ENCODE assay signal across 20 cellular contexts in genomic region chr12:12529783-12530421, GRCh38. TPM values are rescaled to one million over a fixed set of nuclear protein-coding genes. Genes with fewer than 3 reads are reported as not detected.
A peak's percentile ranks its signal among the peaks of the same experiment; 100 is the strongest.
DNase-seq lines count a peak whose midpoint lies in the region; ATAC-seq and TF ChIP-seq lines count a peak whose summit lies in the region.
"Had no signal": no experiment of that assay in that cellular context is flagged by ENCODE, and none has a peak within 500 bp of the region (broad histone marks: within the 10 kb centered on the region; RNA-seq: fewer than 3 reads in every experiment).

No MANE protein-coding gene starts in this region.

- H4K20me1 ChIP-seq in GM23248 (ENCODE audit: insufficient read depth), result no peaks in the 10 kb centered on the region
- H4K20me1 ChIP-seq: BLaER1 had no signal

- 95 to 100% methylated on average over 2 of the region's 2 CpGs for WGBS in GM23248 (ENCODE audit: low coverage in 1 of 2, low lambda C conversion rate in 2 of 2, missing lambda C conversion rate in 2 of 2), 2 experiments

- POLR2A ChIA-PET in HEK293 (lab: Yijun Ruan, JAX), result no interaction called here

- H3K4me1 Mint-ChIP-seq in activated naive CD4-positive, alpha-beta T cell treated with anti-CD3 and anti-CD28 coated beads for 36 hours (ENCODE audit: low read depth), result peaks cover 63% of the 10 kb centered on the region
- H3K4me1 Mint-ChIP-seq in activated naive CD8-positive, alpha-beta T cell treated with anti-CD3 and anti-CD28 coated beads, Interleukin-2, amount 50 U/mL, for 24 hours, result peaks cover 64% of the 10 kb centered on the region
- H3K4me1 Mint-ChIP-seq in stimulated activated naive CD8-positive, alpha-beta T cell treated with anti-CD3 and anti-CD28 coated beads, Interleukin-15, Interleukin-2, amounts not matched to agents 100 ng/mL and 50 ng/mL, for 24 hours (ENCODE audit: low read depth), result peaks cover 74% of the 10 kb centered on the region

- no peak for DNase-seq in activated naive CD4-positive, alpha-beta T cell treated with anti-CD3 and anti-CD28 coated beads for 36 hours
- DNase-seq in activated naive CD4-positive, alpha-beta T cell treated with Interleukin-2 at 50 U/mL for 16 hours, result no peak
- no peak for DNase-seq in activated naive CD8-positive, alpha-beta T cell treated with anti-CD3 and anti-CD28 coated beads, Interleukin-2, amount 50 U/mL, for 24 hours
- DNase-seq in GM10266 (ENCODE audit: extremely low spot score) (no peak), AG08395 (ENCODE audit: low spot score) (no peak), GM23248 (no peak)
- DNase-seq: brain microvascular endothelial cell, GOT3, Kasumi-1, NCI-H1436, NCI-H82, ovary, small intestine, T-helper 1 cell, transverse colon had no signal

- no peak overlapping the region for H3K9ac ChIP-seq in GM23248
- H3K9ac ChIP-seq: BLaER1 had no signal

- H3K36me3 Mint-ChIP-seq in activated naive CD4-positive, alpha-beta T cell treated with anti-CD3 and anti-CD28 coated beads for 36 hours (ENCODE audit: low read depth), result peaks cover 9% of the 10 kb centered on the region
- H3K36me3 Mint-ChIP-seq in activated naive CD8-positive, alpha-beta T cell treated with anti-CD3 and anti-CD28 coated beads, Interleukin-2, amount 50 U/mL, for 24 hours (ENCODE audit: low read depth), result peaks cover 13% of the 10 kb centered on the region
- H3K36me3 Mint-ChIP-seq in stimulated activated naive CD8-positive, alpha-beta T cell treated with anti-CD3 and anti-CD28 coated beads, Interleukin-15, Interleukin-2, amounts not matched to agents 100 ng/mL and 50 ng/mL, for 24 hours (ENCODE audit: low read depth), result peaks cover 11% of the 10 kb centered on the region

- CTCF ChIA-PET in activated naive CD4-positive, alpha-beta T cell treated with anti-CD3 and anti-CD28 coated beads for 36 hours (lab: Charles Lee), result interaction anchor here (0.7 kb wide), 1 partner anchor 82 kb away, joined by 3 read pairs; no protein-coding TSS in a partner anchor
- CTCF ChIA-PET in HEK293 (lab: Yijun Ruan, JAX), result interaction anchor here (0.7 kb wide), 1 partner anchor 10 kb away, joined by 3 read pairs; no protein-coding TSS in a partner anchor

- H3K4me1 ChIP-seq in HEK293 (ENCODE audit: control insufficient read depth, insufficient read depth, low read length) (peaks cover 23% of the 10 kb centered on the region), GM23248 (ENCODE audit: insufficient read depth) (no peaks in the 10 kb centered on the region)

- H3K27me3 ChIP-seq in GM23248 (replicated peaks; ENCODE audit: insufficient read depth), result no peaks in the 10 kb centered on the region
- H3K27me3 ChIP-seq: BLaER1, brain microvascular endothelial cell, ovary, transverse colon had no signal

- H3K27ac ChIP-seq in HEK293 (ENCODE audit: extremely low read depth, low read depth, low read length) (no peak overlapping the region), GM23248 (no peak overlapping the region)
- H3K27ac ChIP-seq: BLaER1, brain microvascular endothelial cell, ovary, RWPE1 had no signal

- no peaks in the 10 kb centered on the region; a peak in 1 of 3 replicates for H3K36me3 ChIP-seq in HEK293 (ENCODE audit: control insufficient read depth in 2 of 2, insufficient read depth in 1 of 2, low read length in 2 of 2)
- H3K36me3 ChIP-seq in GM23248 (ENCODE audit: low read depth), result no peaks in the 10 kb centered on the region
- H3K36me3 ChIP-seq: BLaER1, brain microvascular endothelial cell, ovary, transverse colon had no signal

- in situ Hi-C loops in GM23248 (cut with MboI), result no loop called here

- H3K27ac Mint-ChIP-seq in activated naive CD4-positive, alpha-beta T cell treated with anti-CD3 and anti-CD28 coated beads for 36 hours, result peak overlapping the region; percentile 34
- H3K27ac Mint-ChIP-seq in activated naive CD8-positive, alpha-beta T cell treated with anti-CD3 and anti-CD28 coated beads, Interleukin-2, amount 50 U/mL, for 24 hours, result peak overlapping the region; percentile 55
- H3K27ac Mint-ChIP-seq in stimulated activated naive CD8-positive, alpha-beta T cell treated with anti-CD3 and anti-CD28 coated beads, Interleukin-15, Interleukin-2, amounts not matched to agents 100 ng/mL and 50 ng/mL, for 24 hours, result peak overlapping the region; percentile 16

- H3K4me2 ChIP-seq in GM23248 (ENCODE audit: unreplicated experiment), result no peak overlapping the region
- H3K4me2 ChIP-seq: BLaER1 had no signal

- H3K9me3 ChIP-seq in HEK293 (ENCODE audit: control insufficient read depth, insufficient read depth, low read depth, low read length), result no peaks in the 10 kb centered on the region
- H3K9me3 ChIP-seq in GM23248 (ENCODE audit: low read depth), result no peaks in the 10 kb centered on the region
- H3K9me3 ChIP-seq: BLaER1, ovary, transverse colon had no signal

- H3K27me3 Mint-ChIP-seq in activated naive CD4-positive, alpha-beta T cell treated with anti-CD3 and anti-CD28 coated beads for 36 hours (ENCODE audit: low read depth), result no peaks in the 10 kb centered on the region
- no peaks in the 10 kb centered on the region for H3K27me3 Mint-ChIP-seq in activated naive CD8-positive, alpha-beta T cell treated with anti-CD3 and anti-CD28 coated beads, Interleukin-2, amount 50 U/mL, for 24 hours
- H3K27me3 Mint-ChIP-seq in stimulated activated naive CD8-positive, alpha-beta T cell treated with anti-CD3 and anti-CD28 coated beads, Interleukin-15, Interleukin-2, amounts not matched to agents 100 ng/mL and 50 ng/mL, for 24 hours, result no peaks in the 10 kb centered on the region

- H3K4me3 Mint-ChIP-seq in activated naive CD4-positive, alpha-beta T cell treated with anti-CD3 and anti-CD28 coated beads for 36 hours, result no peak overlapping the region
- H3K4me3 Mint-ChIP-seq in activated naive CD8-positive, alpha-beta T cell treated with anti-CD3 and anti-CD28 coated beads, Interleukin-2, amount 50 U/mL, for 24 hours, result no peak overlapping the region
- peak overlapping the region; percentile 37 for H3K4me3 Mint-ChIP-seq in stimulated activated naive CD8-positive, alpha-beta T cell treated with anti-CD3 and anti-CD28 coated beads, Interleukin-15, Interleukin-2, amounts not matched to agents 100 ng/mL and 50 ng/mL, for 24 hours

- no peaks in the 10 kb centered on the region for H3K9me3 Mint-ChIP-seq in activated naive CD4-positive, alpha-beta T cell treated with anti-CD3 and anti-CD28 coated beads for 36 hours
- peaks cover 5% of the 10 kb centered on the region for H3K9me3 Mint-ChIP-seq in activated naive CD8-positive, alpha-beta T cell treated with anti-CD3 and anti-CD28 coated beads, Interleukin-2, amount 50 U/mL, for 24 hours
- H3K9me3 Mint-ChIP-seq in stimulated activated naive CD8-positive, alpha-beta T cell treated with anti-CD3 and anti-CD28 coated beads, Interleukin-15, Interleukin-2, amounts not matched to agents 100 ng/mL and 50 ng/mL, for 24 hours, result no peaks in the 10 kb centered on the region

- no peak overlapping the region for H2AFZ ChIP-seq in GM23248

- no peak for TF ChIP-seq CTCF in HEK293 (tag by site-specific recombination; IDR thresholded peaks at IDR 0.05)
- TF ChIP-seq CTCF in GM10266 (IDR thresholded peaks at IDR 0.05; ENCODE audit: control insufficient read depth, insufficient read depth, low read depth, missing control alignments), result no peak

- H3K4me3 ChIP-seq in HEK293 (ENCODE audit: low read depth, low read length) (no peak overlapping the region), GM23248 (no peak overlapping the region)
- H3K4me3 ChIP-seq: BLaER1, ovary, transverse colon had no signal

- peak; percentile 44 for ATAC-seq in activated naive CD8-positive, alpha-beta T cell treated with anti-CD3 and anti-CD28 coated beads, Interleukin-2, amount 50 U/mL, for 24 hours
- ATAC-seq: HepG2 had no signal

- intact Hi-C loops in activated naive CD4-positive, alpha-beta T cell treated with anti-CD3 and anti-CD28 coated beads for 36 hours (cut with micrococcal nuclease), result no loop called here

- H3K9me2 ChIP-seq in GM23248 (ENCODE audit: insufficient read depth), result no peaks in the 10 kb centered on the region

- no peaks in the 10 kb centered on the region for H3K79me2 ChIP-seq in GM23248 (ENCODE audit: insufficient read depth)

- H3F3A ChIP-seq in GM23248 (ENCODE audit: insufficient read depth), result no peaks in the 10 kb centered on the region

TF ChIP-seq in HEK293, 187 proteins besides CTCF, POLR2A, EP300 and RAD21:
- TF ChIP-seq ZNF707 (tag by site-specific recombination; IDR thresholded peaks at IDR 0.05) (peak; percentile 80; the same call in 1 of the 2 replicates), ZNF10 (tag by site-specific recombination; IDR thresholded peaks at IDR 0.05) (no peak), SCRT2 (tag by site-specific recombination; IDR thresholded peaks at IDR 0.05) (0 out of 2 replicates have a peak, but pooled peaks have one; percentile 25)

RNA-seq across cellular contexts. Expression of gene DUSP16, which starts 32.8 kb away (rescaled TPM):
- total RNA-seq in activated naive CD4-positive, alpha-beta T cell treated with anti-CD3 and anti-CD28 coated beads for 36 hours, result 10 to 100 TPM; 45.7 to 47.2 TPM
- total RNA-seq in GM23248 (2014; rRNA removed; shearing (Covaris generic)), result 2.8 and 3.0 TPM in 2 replicates
- polyA plus RNA-seq in GM23248 (2016; fragmentation: Nextera tagmentation; extraction: Ambion mirVana), result 0.74 and 1.1 TPM in 2 replicates

Comparison
In these comparisons a context has a peak if more than half of its experiments do, and no peak if none do; other contexts are left out.
1. RNA of gene DUSP16, which starts 32.8 kb away (total RNA-seq): 45.7 to 47.2 TPM in activated naive CD4-positive, alpha-beta T cell treated with anti-CD3 and anti-CD28 coated beads for 36 hours; 2.8 to 3.0 TPM in GM23248; every median in the first group is over 10 times any median in the second.
2. Peak in every context shown above with its lines, with median percentiles within 50 percentile points of each other: H3K27ac Mint-ChIP-seq.